In the genomic region with DNA sequence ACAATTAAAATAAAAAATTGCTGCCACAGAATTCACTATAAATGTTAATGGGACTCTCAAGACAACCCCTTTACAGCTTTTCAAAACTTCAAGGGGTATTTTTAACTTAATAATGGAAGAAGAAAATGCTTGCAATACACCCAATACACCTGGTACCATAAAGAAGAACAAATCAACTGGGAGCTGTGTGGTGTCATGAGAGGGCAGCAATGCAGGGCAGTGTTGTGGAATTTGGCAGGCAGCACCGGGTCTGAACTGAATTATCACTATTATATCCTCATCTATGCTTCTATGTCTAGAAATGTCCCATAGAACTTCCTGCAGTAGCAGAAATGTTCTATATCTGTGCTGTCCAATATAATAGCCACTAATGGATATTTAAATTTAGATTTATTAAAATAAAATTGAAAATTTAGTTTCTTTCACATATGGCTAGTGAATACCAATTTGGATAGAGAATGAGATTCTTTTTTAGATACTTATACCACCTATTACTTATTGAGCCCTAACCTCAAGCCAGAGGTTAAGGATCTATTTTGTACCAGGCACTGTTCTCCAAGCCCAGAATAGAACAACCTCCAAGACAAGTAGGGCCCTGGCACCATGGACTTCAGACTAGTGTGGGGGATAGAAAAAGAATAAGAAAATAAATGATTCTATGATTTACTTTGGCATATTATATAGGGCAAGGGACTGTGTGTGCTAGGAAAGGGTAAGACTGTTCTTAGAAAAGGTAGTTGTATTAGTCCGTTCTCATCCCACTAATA, we compare ENCODE assay signal across 34 cellular contexts.
"Had no signal": no experiment of that assay in that cellular context is flagged by ENCODE, and none has a peak within 500 bp of the region (broad histone marks: within the 10 kb centered on the region; RNA-seq: fewer than 3 reads in every experiment).

No MANE protein-coding gene starts in this region.

- H3K27ac ChIP-seq: adrenal gland, body of pancreas, brain microvascular endothelial cell, breast epithelium, cardiac muscle cell had no signal

- H3K27me3 ChIP-seq: adrenal gland, ascending aorta, body of pancreas, brain microvascular endothelial cell, breast epithelium, cardiac muscle cell had no signal

- DNase-seq: activated effector memory CD4-positive, alpha-beta T cell treated with anti-CD3 and anti-CD28 coated beads, Interleukin-2, amount 50 U/mL, for 16 hours; activated effector memory CD4-positive, alpha-beta T cell treated with Interleukin-2 at 50 U/mL for 16 hours; activated gamma-delta T cell; activated gamma-delta T cell treated with Interleukin-2 at 50 U/mL for 16 hours; activated naive CD4-positive, alpha-beta T cell; activated naive CD4-positive, alpha-beta T cell treated with anti-CD3 and anti-CD28 coated beads for 36 hours; activated naive CD4-positive, alpha-beta T cell treated with anti-CD3 and anti-CD28 coated beads, Interleukin-2, amount 10 ng/mL, durations not matched to agents 7 days and 5 days; activated naive CD4-positive, alpha-beta T cell treated with anti-CD3 and anti-CD28 coated beads, Interleukin-2, amount 50 U/mL, for 16 hours; activated naive CD4-positive, alpha-beta T cell treated with Interleukin-2 at 50 U/mL for 16 hours; activated naive CD8-positive, alpha-beta T cell treated with anti-CD3 and anti-CD28 coated beads for 36 hours; activated naive CD8-positive, alpha-beta T cell treated with anti-CD3 and anti-CD28 coated beads, Interleukin-2, amount 10 ng/mL, durations not matched to agents 7 days and 5 days; activated naive CD8-positive, alpha-beta T cell treated with anti-CD3 and anti-CD28 coated beads, Interleukin-2, amount 50 U/mL, for 24 hours; activated T-cell treated with anti-CD3 and anti-CD28 coated beads, Interleukin-2, amount 50 U/mL, for 1 hour; activated T-cell treated with anti-CD3 and anti-CD28 coated beads, Interleukin-2, amount 50 U/mL, for 24 hours; activated T-cell treated with anti-CD3 and anti-CD28 coated beads, Interleukin-2, amount 50 U/mL, for 4 hours; activated T-cell treated with anti-CD3 and anti-CD28 coated beads, Interleukin-2, amount 50 U/mL, for 48 hours; activated T-cell treated with anti-CD3 and anti-CD28 coated beads, Interleukin-2, amount 50 U/mL, for 72 hours; adrenal gland; amniotic stem cell; amygdala; anterior cingulate cortex; aorta; body of pancreas; brain microvascular endothelial cell; caudate nucleus; central memory CD4-positive, alpha-beta T cell; cerebellar nuclear complex had no signal

- ATAC-seq: activated naive CD4-positive, alpha-beta T cell treated with anti-CD3 and anti-CD28 coated beads, Interleukin-2, amount 50 U/mL, for 72 hours; activated naive CD8-positive, alpha-beta T cell treated with anti-CD3 and anti-CD28 coated beads, Interleukin-2, amount 50 U/mL, for 24 hours; activated T-cell treated with anti-CD3 and anti-CD28 coated beads, Interleukin-2, amount 50 U/mL, for 4 hours; activated T-cell treated with anti-CD3 and anti-CD28 coated beads, Interleukin-2, amount 50 U/mL, for 72 hours; activated T-helper 17 cell treated with anti-CD3 and anti-CD28 coated beads, Interleukin-2, amount 50 U/mL, for 72 hours; body of pancreas had no signal

- H3K36me3 ChIP-seq: adrenal gland, ascending aorta, brain microvascular endothelial cell, breast epithelium, cardiac muscle cell had no signal

- H3K4me3 ChIP-seq: adrenal gland, ascending aorta, body of pancreas, breast epithelium, cardiac muscle cell had no signal

- FAIRE-seq: astrocyte, bronchial epithelial cell had no signal

- H3K4me1 ChIP-seq: adrenal gland, body of pancreas, breast epithelium had no signal

- H3K9me3 ChIP-seq: adrenal gland, ascending aorta, body of pancreas, breast epithelium had no signal
